ENCODE assay signal across 25 cellular contexts in the genomic region with DNA sequence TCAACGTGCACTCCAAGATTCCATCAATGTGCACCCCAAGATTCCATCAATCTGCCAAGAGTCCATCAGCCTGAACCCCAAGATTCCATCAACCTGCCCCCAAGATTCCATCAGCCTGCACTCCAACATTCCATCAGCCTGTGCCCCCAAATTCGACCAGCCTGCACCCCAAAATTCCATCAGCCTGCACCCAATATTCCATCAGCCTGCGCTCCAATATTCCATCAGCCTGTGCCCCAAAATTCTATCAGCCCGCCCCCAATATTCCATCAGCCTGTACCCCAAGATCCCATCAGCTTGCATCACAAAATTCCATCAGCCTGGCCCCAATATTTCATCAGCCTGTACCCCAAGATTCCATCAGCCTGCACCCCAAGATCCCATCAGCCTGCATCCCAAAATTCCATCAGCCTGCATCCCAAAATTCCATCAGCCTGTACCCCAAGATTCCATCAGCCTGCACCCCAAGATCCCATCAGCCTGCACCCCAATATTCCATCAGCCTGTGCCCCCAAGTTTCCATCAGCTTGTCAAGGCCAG.
"Had no signal": no experiment of that assay in that cellular context is flagged by ENCODE, and none has a peak within 500 bp of the region (broad histone marks: within the 10 kb centered on the region; RNA-seq: fewer than 3 reads in every experiment).

No MANE protein-coding gene starts in this region.

- H3K4me3 ChIP-seq: cardiac muscle cell, MG63, SJCRH30 had no signal

- H3K4me2 ChIP-seq: SK-N-SH had no signal

- H3K27me3 ChIP-seq: brain microvascular endothelial cell, cardiac muscle cell, MG63 had no signal

- H3K36me3 Mint-ChIP-seq: activated CD8-positive, alpha-beta memory T cell treated with anti-CD3 and anti-CD28 coated beads, Interleukin-2, amount 10 ng/mL, durations not matched to agents 7 days and 5 days; activated naive CD4-positive, alpha-beta T cell treated with anti-CD3 and anti-CD28 coated beads, Interleukin-2, amount 50 U/mL, for 72 hours; WTC11 had no signal

- ATAC-seq: activated CD8-positive, alpha-beta memory T cell treated with anti-CD3 and anti-CD28 coated beads, Interleukin-2, amount 10 ng/mL, durations not matched to agents 7 days and 5 days; activated CD8-positive, alpha-beta T cell treated with anti-CD3 and anti-CD28 coated beads, Interleukin-2, amount 10 ng/mL, durations not matched to agents 7 days and 5 days; activated naive CD4-positive, alpha-beta T cell treated with anti-CD3 and anti-CD28 coated beads, Interleukin-2, amount 50 U/mL, for 72 hours; activated naive CD8-positive, alpha-beta T cell treated with anti-CD3 and anti-CD28 coated beads, Interleukin-2, amount 50 U/mL, for 24 hours; activated T-cell treated with anti-CD3 and anti-CD28 coated beads, Interleukin-2, amount 50 U/mL, for 4 hours; Right ventricle myocardium inferior had no signal

- H3K9ac ChIP-seq: SK-N-SH had no signal

- H3K4me1 ChIP-seq: SJCRH30 had no signal

- H3K4me3 Mint-ChIP-seq: activated CD8-positive, alpha-beta memory T cell treated with anti-CD3 and anti-CD28 coated beads, Interleukin-2, amount 10 ng/mL, durations not matched to agents 7 days and 5 days; activated CD8-positive, alpha-beta T cell treated with anti-CD3 and anti-CD28 coated beads, Interleukin-2, amount 10 ng/mL, durations not matched to agents 7 days and 5 days; activated naive CD8-positive, alpha-beta T cell treated with anti-CD3 and anti-CD28 coated beads, Interleukin-2, amount 50 U/mL, for 24 hours; activated T-cell treated with anti-CD3 and anti-CD28 coated beads, Interleukin-2, amount 50 U/mL, for 4 hours; T-helper 1 cell treated with Interleukin-12 subunit alpha and Interleukin-12 subunit beta and Interleukin-4 antibody, amounts not matched to agents 30 μg/mL and 1 μg/mL, for 36 hours; WTC11 had no signal

- H3K9me3 Mint-ChIP-seq: activated naive CD4-positive, alpha-beta T cell treated with anti-CD3 and anti-CD28 coated beads, Interleukin-2, amount 50 U/mL, for 72 hours; activated naive CD8-positive, alpha-beta T cell treated with anti-CD3 and anti-CD28 coated beads, Interleukin-2, amount 50 U/mL, for 24 hours; activated T-cell treated with anti-CD3 and anti-CD28 coated beads, Interleukin-2, amount 50 U/mL, for 4 hours; T-helper 1 cell treated with Interleukin-12 subunit alpha and Interleukin-12 subunit beta and Interleukin-4 antibody, amounts not matched to agents 30 μg/mL and 1 μg/mL, for 36 hours; WTC11 had no signal

- H3K36me3 ChIP-seq: brain microvascular endothelial cell, cardiac muscle cell, MG63, SJCRH30 had no signal

- H3K27me3 Mint-ChIP-seq: activated CD8-positive, alpha-beta memory T cell treated with anti-CD3 and anti-CD28 coated beads, Interleukin-2, amount 10 ng/mL, durations not matched to agents 7 days and 5 days; activated naive CD8-positive, alpha-beta T cell treated with anti-CD3 and anti-CD28 coated beads, Interleukin-2, amount 50 U/mL, for 24 hours had no signal

- DNase-seq: activated CD4-positive, alpha-beta T cell treated with anti-CD3 and anti-CD28 coated beads for 48 hours; activated CD4-positive, alpha-beta T cell treated with anti-CD3 and anti-CD28 coated beads, Interleukin-2, amount 50 U/mL, for 4 hours; activated CD4-positive, CD25-positive, alpha-beta regulatory T cell treated with anti-CD3 and anti-CD28 coated beads, Interleukin-2, amount 50 U/mL, for 72 hours; activated CD8-positive, alpha-beta memory T cell treated with anti-CD3 and anti-CD28 coated beads, Interleukin-2, amount 10 ng/mL, durations not matched to agents 7 days and 5 days; activated CD8-positive, alpha-beta T cell treated with anti-CD3 and anti-CD28 coated beads, Interleukin-2, amount 10 ng/mL, durations not matched to agents 7 days and 5 days; activated effector memory CD4-positive, alpha-beta T cell treated with anti-CD3 and anti-CD28 coated beads, Interleukin-2, amount 50 U/mL, for 16 hours; activated naive CD4-positive, alpha-beta T cell treated with Interleukin-2 at 50 U/mL for 16 hours; activated naive CD8-positive, alpha-beta T cell treated with anti-CD3 and anti-CD28 coated beads, Interleukin-2, amount 50 U/mL, for 24 hours; activated T-cell treated with anti-CD3 and anti-CD28 coated beads, Interleukin-2, amount 50 U/mL, for 4 hours; amniotic stem cell; brain microvascular endothelial cell; MG63; MV-4-11; NCI-H1694; NCI-H2029; NCI-H510A; NCI-H526 treated with DMSO at 0.1 percent for 48 hours; NCI-H82; SJCRH30; SK-N-SH had no signal

- H3K27ac Mint-ChIP-seq: activated CD8-positive, alpha-beta memory T cell treated with anti-CD3 and anti-CD28 coated beads, Interleukin-2, amount 10 ng/mL, durations not matched to agents 7 days and 5 days; activated CD8-positive, alpha-beta T cell treated with anti-CD3 and anti-CD28 coated beads, Interleukin-2, amount 10 ng/mL, durations not matched to agents 7 days and 5 days; activated naive CD4-positive, alpha-beta T cell treated with anti-CD3 and anti-CD28 coated beads, Interleukin-2, amount 50 U/mL, for 72 hours; activated naive CD8-positive, alpha-beta T cell treated with anti-CD3 and anti-CD28 coated beads, Interleukin-2, amount 50 U/mL, for 24 hours; T-helper 1 cell treated with Interleukin-12 subunit alpha and Interleukin-12 subunit beta and Interleukin-4 antibody, amounts not matched to agents 30 μg/mL and 1 μg/mL, for 36 hours; WTC11 had no signal

- H3K4me1 Mint-ChIP-seq: activated CD8-positive, alpha-beta memory T cell treated with anti-CD3 and anti-CD28 coated beads, Interleukin-2, amount 10 ng/mL, durations not matched to agents 7 days and 5 days; activated naive CD8-positive, alpha-beta T cell treated with anti-CD3 and anti-CD28 coated beads, Interleukin-2, amount 50 U/mL, for 24 hours had no signal

- H3K27ac ChIP-seq: brain microvascular endothelial cell, cardiac muscle cell, SJCRH30 had no signal

- H3K9me3 ChIP-seq: MG63, SJCRH30, SK-N-SH had no signal
